8 cellular contexts compared by ENCODE assay signal in genomic region chr1:112849425-112849966, GRCh38.
DNase-seq lines count a peak whose midpoint lies in the region; ATAC-seq and TF ChIP-seq lines count a peak whose summit lies in the region.

No MANE protein-coding gene starts in this region.

- H3K4me3 ChIP-seq in fibroblast of lung (replicated peaks in 1 of 4; ENCODE audit: control extremely low read depth in 1 of 4, insufficient read depth in 1 of 4, low read depth in 3 of 4, low read length in 4 of 4): peak overlapping the region; percentile 33 to 50 (median 40)

- no peak overlapping the region for H3K27ac Mint-ChIP-seq in T-helper 17 cell
- no peak overlapping the region for H3K27ac Mint-ChIP-seq in nephron

- H3K27me3 ChIP-seq in fibroblast of lung (ENCODE audit: control insufficient read depth, insufficient read depth, low read length): no peaks in the 10 kb centered on the region

- H3K9me3 Mint-ChIP-seq in nephron: no peaks in the 10 kb centered on the region

- no peaks in the 10 kb centered on the region for H3K79me2 ChIP-seq in fibroblast of lung (ENCODE audit: control insufficient read depth, insufficient read depth, low read length)

- no peaks in the 10 kb centered on the region for H3K36me3 ChIP-seq in fibroblast of lung (ENCODE audit: control insufficient read depth, insufficient read depth, low read length)

- H4K20me1 ChIP-seq in fibroblast of lung (ENCODE audit: control insufficient read depth, extremely low read depth, insufficient read depth, low read length): no peaks in the 10 kb centered on the region

- TF ChIP-seq CTCF in fibroblast of lung (conservative IDR thresholded peaks at IDR 0.05 in 1 of 2, IDR thresholded peaks at IDR 0.05 in 1 of 2; ENCODE audit: low read depth in 1 of 2, low read length in 2 of 2) (no peak), nephron (IDR thresholded peaks at IDR 0.05; ENCODE audit: unreplicated experiment in 3 of 3) (no peak)

- H3K4me2 ChIP-seq in fibroblast of lung (ENCODE audit: extremely low read depth, insufficient read depth, low read length): peak overlapping the region; percentile 71

- peaks cover 2% of the 10 kb centered on the region for H3K36me3 Mint-ChIP-seq in T-helper 17 cell (ENCODE audit: low read depth)
- no peaks in the 10 kb centered on the region for H3K36me3 Mint-ChIP-seq in nephron (ENCODE audit: low read depth)

- H2AFZ ChIP-seq in fibroblast of lung (ENCODE audit: low read length): peak overlapping the region; percentile 51

- peak; percentile 28 for ATAC-seq in T-helper 17 cell

- no peaks in the 10 kb centered on the region for H3K4me1 ChIP-seq in fibroblast of lung (ENCODE audit: control insufficient read depth, extremely low read depth, insufficient read depth, low read length)

- DNase-seq in NCI-H2081 (lab: John Stamatoyannopoulos, UW) (peak; percentile 51 to 73), NCI-H2081 treated with DMSO at 0.1 percent for 48 hours (lab: John Stamatoyannopoulos, UW) (no peak), T-helper 17 cell (no peak), fibroblast of lung (ENCODE audit: low read depth in 2 of 2) (peak; percentile 34 to 67), HPDE6-E6E7 (ENCODE audit: extremely low spot score) (no peak), glomerular visceral epithelial cell (ENCODE audit: extremely low spot score) (no peak), NCI-H226 (no peak)

- no peaks in the 10 kb centered on the region for H3K9me3 ChIP-seq in T-helper 17 cell (ENCODE audit: control insufficient read depth, low read length, poor library complexity, severe bottlenecking)
- no peaks in the 10 kb centered on the region for H3K9me3 ChIP-seq in fibroblast of lung (ENCODE audit: control insufficient read depth, insufficient read depth, low read depth, low read length)

- H3K27me3 Mint-ChIP-seq in T-helper 17 cell (peaks cover 44% of the 10 kb centered on the region), nephron (ENCODE audit: low read depth) (no peaks in the 10 kb centered on the region)

- no peak overlapping the region for H3K9ac ChIP-seq in fibroblast of lung (ENCODE audit: insufficient read depth, low read length)

- H3K4me1 Mint-ChIP-seq in T-helper 17 cell (peaks cover 7% of the 10 kb centered on the region), nephron (no peaks in the 10 kb centered on the region)

- peak overlapping the region; percentile 79 for H3K4me3 Mint-ChIP-seq in T-helper 17 cell
- H3K4me3 Mint-ChIP-seq in nephron: peak overlapping the region; percentile 81 to 83 (median 83)

- H3K27ac ChIP-seq in fibroblast of lung (ENCODE audit: insufficient read depth, low read length): no peak overlapping the region

Comparison
In these comparisons a context has a peak if more than half of its experiments do, and no peak if none do; other contexts are left out.
1. DNase-seq: peak in NCI-H2081 (2 of 2) and fibroblast of lung (2 of 2); none in NCI-H2081 treated with DMSO at 0.1 percent for 48 hours (single experiment), T-helper 17 cell (0 of 3), HPDE6-E6E7 (single experiment), glomerular visceral epithelial cell (single experiment) and NCI-H226 (single experiment).